Comparison of ENCODE assay signal across 26 cellular contexts in genomic region chr10:62926407-62926806, GRCh38.
DNase-seq lines count a peak whose midpoint lies in the region; ATAC-seq, FAIRE-seq and TF ChIP-seq lines count a peak whose summit lies in the region.
"Had no signal": no experiment of that assay in that cellular context is flagged by ENCODE, and none has a peak within 500 bp of the region (broad histone marks: within the 10 kb centered on the region; RNA-seq: fewer than 3 reads in every experiment).

No MANE protein-coding gene starts in this region.

- peak; percentile 39 for FAIRE-seq in small intestine (lab: Jason Lieb, UNC)
- FAIRE-seq: A549, GM12878, GM12892, GM18507 had no signal

- intact Hi-C loops in Calu3 (cut with micrococcal nuclease; ENCODE audit: unreplicated experiment): no loop called here

- H3K4me1 Mint-ChIP-seq in Calu3 (ENCODE audit: low read depth, unreplicated experiment): peaks cover 11% of the 10 kb centered on the region
- H3K4me1 Mint-ChIP-seq: B cell had no signal

- TF ChIP-seq RAD21 in liver (IDR thresholded peaks at IDR 0.05): no peak

- WGBS in liver: 43% methylated on average over 1 of the region's 1 CpG
- 23 to 51% (median 51%) methylated on average over 1 of the region's 1 CpG for WGBS in small intestine, 3 donors
- 29 to 86% methylated on average over 1 of the region's 1 CpG for WGBS in gastroesophageal sphincter (ENCODE audit: low coverage in 1 of 2), 2 donors

- H3K27ac ChIP-seq in liver (ENCODE audit: low read depth in 1 of 2, low read length in 2 of 2): no peak overlapping the region
- H3K27ac ChIP-seq in small intestine (ENCODE audit: low read depth in 1 of 2, low read length in 1 of 2): no peak overlapping the region
- H3K27ac ChIP-seq in gastroesophageal sphincter: no peak overlapping the region
- H3K27ac ChIP-seq: 22Rv1; A549; BLaER1 treated with 17β-estradiol and CSF1 and Interleukin-3, amounts not matched to agents 10 nM and 100 nM; C4-2B had no signal

- no peaks in the 10 kb centered on the region for H3K9me3 Mint-ChIP-seq in Calu3 (ENCODE audit: low read depth, unreplicated experiment)
- H3K9me3 Mint-ChIP-seq: CD4-positive, alpha-beta T cell; CD8-positive, alpha-beta T cell had no signal

- peak; percentile 49 for ATAC-seq in left lobe of liver
- ATAC-seq in HG03439 (IDR thresholded peaks at IDR 0.05; ENCODE audit: unreplicated experiment): no peak
- ATAC-seq in gastroesophageal sphincter: no peak
- ATAC-seq: A549; CD8-positive, alpha-beta T cell; GM12878 had no signal

- H3K27ac Mint-ChIP-seq in Calu3 (ENCODE audit: unreplicated experiment): peak overlapping the region; percentile 13
- H3K27ac Mint-ChIP-seq: B cell; CD4-positive, alpha-beta T cell; CD8-positive, alpha-beta T cell had no signal

- H3K4me3 Mint-ChIP-seq in Calu3 (ENCODE audit: low read depth, unreplicated experiment): no peak overlapping the region
- H3K4me3 Mint-ChIP-seq: B cell; CD4-positive, alpha-beta T cell; CD8-positive, alpha-beta T cell had no signal

- no peak overlapping the region for H3K9ac ChIP-seq in liver (ENCODE audit: low read depth in 1 of 2, low read length in 2 of 2)
- H3K9ac ChIP-seq: BLaER1 treated with 17β-estradiol and CSF1 and Interleukin-3, amounts not matched to agents 10 nM and 100 nM had no signal

- H3K36me3 ChIP-seq in liver (ENCODE audit: control insufficient read depth in 4 of 4, insufficient read depth in 3 of 4, low read depth in 1 of 4, low read length in 3 of 4): no peaks in the 10 kb centered on the region
- no peaks in the 10 kb centered on the region for H3K36me3 ChIP-seq in small intestine (ENCODE audit: control insufficient read depth in 2 of 2, insufficient read depth in 2 of 2, low read length in 2 of 2)
- no peaks in the 10 kb centered on the region for H3K36me3 ChIP-seq in gastroesophageal sphincter
- H3K36me3 ChIP-seq: BLaER1 treated with 17β-estradiol and CSF1 and Interleukin-3, amounts not matched to agents 10 nM and 100 nM had no signal

- H3K27me3 ChIP-seq in liver (ENCODE audit: control insufficient read depth in 4 of 4, insufficient read depth in 4 of 4, low read length in 3 of 4): no peaks in the 10 kb centered on the region
- no peaks in the 10 kb centered on the region for H3K27me3 ChIP-seq in small intestine (ENCODE audit: control insufficient read depth in 2 of 2, insufficient read depth in 2 of 2, low read length in 2 of 2)
- no peaks in the 10 kb centered on the region for H3K27me3 ChIP-seq in gastroesophageal sphincter
- H3K27me3 ChIP-seq: BLaER1 treated with 17β-estradiol and CSF1 and Interleukin-3, amounts not matched to agents 10 nM and 100 nM had no signal

- no peaks in the 10 kb centered on the region for H3K36me3 Mint-ChIP-seq in Calu3 (ENCODE audit: insufficient read depth, unreplicated experiment)
- H3K36me3 Mint-ChIP-seq: CD8-positive, alpha-beta T cell had no signal

- no peak for TF ChIP-seq EP300 in gastroesophageal sphincter (IDR thresholded peaks at IDR 0.05)

- peaks cover 11% of the 10 kb centered on the region for H3K27me3 Mint-ChIP-seq in Calu3 (ENCODE audit: unreplicated experiment)

- DNase-seq in Calu3 (no peak), left lobe of liver (ENCODE audit: low spot score) (no peak), small intestine (no peak), OCI-M2 (lab: John Stamatoyannopoulos, UW; ENCODE audit: unreplicated experiment) (no peak)
- DNase-seq: AML-193; Caco-2; CD4-positive, alpha-beta T cell; CD8-positive, alpha-beta T cell; DMS 273 treated with DMSO at 0.1 percent for 48 hours; DMS153; DMS53; DMS79; DND-41; EL; GDM1 had no signal

- no peaks in the 10 kb centered on the region for H3K9me3 ChIP-seq in liver (ENCODE audit: control insufficient read depth in 4 of 4, low read length in 3 of 4)
- H3K9me3 ChIP-seq in small intestine (ENCODE audit: control insufficient read depth, low read depth): no peaks in the 10 kb centered on the region
- H3K9me3 ChIP-seq in gastroesophageal sphincter: no peaks in the 10 kb centered on the region
- H3K9me3 ChIP-seq: A549 had no signal

- H3K4me3 ChIP-seq in liver (ENCODE audit: low read depth in 1 of 3, low read length in 3 of 3): no peak overlapping the region
- no peak overlapping the region for H3K4me3 ChIP-seq in small intestine (ENCODE audit: low read depth in 1 of 2, low read length in 2 of 2)
- no peak overlapping the region for H3K4me3 ChIP-seq in gastroesophageal sphincter
- H3K4me3 ChIP-seq: A549; BLaER1 treated with 17β-estradiol and CSF1 and Interleukin-3, amounts not matched to agents 10 nM and 100 nM; GM12878 had no signal

- CTCF ChIA-PET in Calu3 (lab: Charles Lee): interaction anchor here (1.2 kb wide), 1 partner anchor 8 kb away, joined by 3 read pairs; no protein-coding TSS in a partner anchor

- peaks cover 0 to 3% (median 0%) of the 10 kb centered on the region in 4 donors for H3K4me1 ChIP-seq in liver (ENCODE audit: control insufficient read depth in 4 of 4, insufficient read depth in 4 of 4, low read length in 3 of 4)
- no peaks in the 10 kb centered on the region for H3K4me1 ChIP-seq in small intestine (ENCODE audit: control insufficient read depth in 2 of 2, insufficient read depth in 1 of 2, low read depth in 1 of 2, low read length in 1 of 2)
- no peaks in the 10 kb centered on the region for H3K4me1 ChIP-seq in gastroesophageal sphincter
- H3K4me1 ChIP-seq: A549; BLaER1 treated with 17β-estradiol and CSF1 and Interleukin-3, amounts not matched to agents 10 nM and 100 nM; Caco-2 had no signal

- no peak for TF ChIP-seq CTCF in Calu3 (IDR thresholded peaks at IDR 0.05; ENCODE audit: unreplicated experiment)
- TF ChIP-seq CTCF in liver (IDR thresholded peaks at IDR 0.05; ENCODE audit: low read depth, low read length, missing input control): no peak
- TF ChIP-seq CTCF in gastroesophageal sphincter (IDR thresholded peaks at IDR 0.05): no peak

- BruUV-seq in Calu3 (replicated peaks; lab: Mats Ljungman, UMichigan): no TSS peak

- no peak for TF ChIP-seq POLR2A in gastroesophageal sphincter (IDR thresholded peaks at IDR 0.05)

TF ChIP-seq in liver, 16 proteins besides CTCF, POLR2A, EP300 and RAD21:
- TF ChIP-seq RXRA (IDR thresholded peaks at IDR 0.05): peak in 1 of 2 donors; percentile 38
- TF ChIP-seq FOXA2 (IDR thresholded peaks at IDR 0.05): no peak
- peak; percentile 74 for TF ChIP-seq YY1 (IDR thresholded peaks at IDR 0.05)
- TF ChIP-seq JUND (IDR thresholded peaks at IDR 0.05): peak in 1 of 2 donors; percentile 15
- TF ChIP-seq HNF4A (conservative IDR thresholded peaks at IDR 0.05): peak; percentile 60 to 79
TF ChIP-seq in liver: peak in this region for 4.
